ENCODE assay signal across 1 cellular context in the genomic region with DNA sequence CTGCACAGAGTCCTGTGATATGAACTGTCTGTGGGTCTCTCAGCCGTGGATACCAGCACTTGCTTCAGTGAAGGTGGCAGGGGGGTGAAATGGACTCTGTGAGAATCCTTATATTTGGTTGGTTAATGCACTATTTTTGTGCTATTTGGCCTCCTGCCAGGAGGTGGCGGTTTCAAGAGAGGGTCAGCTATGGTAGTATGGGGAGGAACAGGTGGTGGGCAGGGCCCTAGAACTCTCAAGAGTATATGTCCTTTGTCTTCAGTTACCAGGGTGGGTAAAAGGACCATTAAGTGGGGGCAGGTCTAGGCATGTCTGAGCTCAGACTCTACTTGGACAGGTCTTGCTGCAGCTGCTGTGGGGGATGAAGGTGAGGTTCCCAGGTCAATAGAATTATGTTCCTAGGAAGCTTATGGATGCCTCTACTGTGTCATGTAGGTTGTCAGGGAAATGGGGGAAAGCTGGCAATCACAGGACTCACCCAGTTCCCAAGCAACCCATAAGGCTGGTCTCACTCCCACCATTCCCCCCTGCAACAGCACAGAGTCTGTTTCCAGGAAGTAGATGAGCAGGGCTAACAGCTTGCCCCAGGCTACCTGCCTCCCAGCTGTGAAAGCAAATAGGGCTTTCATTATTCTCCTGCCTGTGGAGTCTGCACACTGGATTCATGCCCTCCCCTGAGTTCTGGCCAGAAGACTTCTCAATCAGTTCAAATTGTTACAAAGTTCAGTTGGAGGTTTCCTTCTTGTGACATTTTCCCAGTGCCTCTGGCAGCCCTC.
TF ChIP-seq lines count a peak whose summit lies in the region.

No MANE protein-coding gene starts in this region.

TF ChIP-seq in GM23338, 12 proteins besides CTCF, POLR2A, EP300 and RAD21 (continued from another document):
- TF ChIP-seq, protein P1, sequence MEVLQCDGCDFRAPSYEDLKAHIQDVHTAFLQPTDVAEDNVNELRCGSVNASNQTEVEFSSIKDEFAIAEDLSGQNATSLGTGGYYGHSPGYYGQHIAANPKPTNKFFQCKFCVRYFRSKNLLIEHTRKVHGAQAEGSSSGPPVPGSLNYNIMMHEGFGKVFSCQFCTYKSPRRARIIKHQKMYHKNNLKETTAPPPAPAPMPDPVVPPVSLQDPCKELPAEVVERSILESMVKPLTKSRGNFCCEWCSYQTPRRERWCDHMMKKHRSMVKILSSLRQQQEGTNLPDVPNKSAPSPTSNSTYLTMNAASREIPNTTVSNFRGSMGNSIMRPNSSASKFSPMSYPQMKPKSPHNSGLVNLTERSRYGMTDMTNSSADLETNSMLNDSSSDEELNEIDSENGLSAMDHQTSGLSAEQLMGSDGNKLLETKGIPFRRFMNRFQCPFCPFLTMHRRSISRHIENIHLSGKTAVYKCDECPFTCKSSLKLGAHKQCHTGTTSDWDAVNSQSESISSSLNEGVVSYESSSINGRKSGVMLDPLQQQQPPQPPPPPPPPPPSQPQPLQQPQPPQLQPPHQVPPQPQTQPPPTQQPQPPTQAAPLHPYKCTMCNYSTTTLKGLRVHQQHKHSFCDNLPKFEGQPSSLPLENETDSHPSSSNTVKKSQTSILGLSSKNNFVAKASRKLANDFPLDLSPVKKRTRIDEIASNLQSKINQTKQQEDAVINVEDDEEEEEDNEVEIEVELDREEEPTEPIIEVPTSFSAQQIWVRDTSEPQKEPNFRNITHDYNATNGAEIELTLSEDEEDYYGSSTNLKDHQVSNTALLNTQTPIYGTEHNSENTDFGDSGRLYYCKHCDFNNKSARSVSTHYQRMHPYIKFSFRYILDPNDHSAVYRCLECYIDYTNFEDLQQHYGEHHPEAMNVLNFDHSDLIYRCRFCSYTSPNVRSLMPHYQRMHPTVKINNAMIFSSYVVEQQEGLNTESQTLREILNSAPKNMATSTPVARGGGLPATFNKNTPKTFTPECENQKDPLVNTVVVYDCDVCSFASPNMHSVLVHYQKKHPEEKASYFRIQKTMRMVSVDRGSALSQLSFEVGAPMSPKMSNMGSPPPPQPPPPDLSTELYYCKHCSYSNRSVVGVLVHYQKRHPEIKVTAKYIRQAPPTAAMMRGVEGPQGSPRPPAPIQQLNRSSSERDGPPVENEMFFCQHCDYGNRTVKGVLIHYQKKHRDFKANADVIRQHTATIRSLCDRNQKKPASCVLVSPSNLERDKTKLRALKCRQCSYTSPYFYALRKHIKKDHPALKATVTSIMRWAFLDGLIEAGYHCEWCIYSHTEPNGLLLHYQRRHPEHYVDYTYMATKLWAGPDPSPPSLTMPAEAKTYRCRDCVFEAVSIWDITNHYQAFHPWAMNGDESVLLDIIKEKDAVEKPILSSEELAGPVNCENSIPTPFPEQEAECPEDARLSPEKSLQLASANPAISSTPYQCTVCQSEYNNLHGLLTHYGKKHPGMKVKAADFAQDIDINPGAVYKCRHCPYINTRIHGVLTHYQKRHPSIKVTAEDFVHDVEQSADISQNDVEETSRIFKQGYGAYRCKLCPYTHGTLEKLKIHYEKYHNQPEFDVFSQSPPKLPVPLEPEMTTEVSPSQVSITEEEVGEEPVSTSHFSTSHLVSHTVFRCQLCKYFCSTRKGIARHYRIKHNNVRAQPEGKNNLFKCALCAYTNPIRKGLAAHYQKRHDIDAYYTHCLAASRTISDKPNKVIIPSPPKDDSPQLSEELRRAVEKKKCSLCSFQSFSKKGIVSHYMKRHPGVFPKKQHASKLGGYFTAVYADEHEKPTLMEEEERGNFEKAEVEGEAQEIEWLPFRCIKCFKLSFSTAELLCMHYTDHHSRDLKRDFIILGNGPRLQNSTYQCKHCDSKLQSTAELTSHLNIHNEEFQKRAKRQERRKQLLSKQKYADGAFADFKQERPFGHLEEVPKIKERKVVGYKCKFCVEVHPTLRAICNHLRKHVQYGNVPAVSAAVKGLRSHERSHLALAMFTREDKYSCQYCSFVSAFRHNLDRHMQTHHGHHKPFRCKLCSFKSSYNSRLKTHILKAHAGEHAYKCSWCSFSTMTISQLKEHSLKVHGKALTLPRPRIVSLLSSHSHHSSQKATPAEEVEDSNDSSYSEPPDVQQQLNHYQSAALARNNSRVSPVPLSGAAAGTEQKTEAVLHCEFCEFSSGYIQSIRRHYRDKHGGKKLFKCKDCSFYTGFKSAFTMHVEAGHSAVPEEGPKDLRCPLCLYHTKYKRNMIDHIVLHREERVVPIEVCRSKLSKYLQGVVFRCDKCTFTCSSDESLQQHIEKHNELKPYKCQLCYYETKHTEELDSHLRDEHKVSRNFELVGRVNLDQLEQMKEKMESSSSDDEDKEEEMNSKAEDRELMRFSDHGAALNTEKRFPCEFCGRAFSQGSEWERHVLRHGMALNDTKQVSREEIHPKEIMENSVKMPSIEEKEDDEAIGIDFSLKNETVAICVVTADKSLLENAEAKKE (CRISPR knock-in tag; IDR thresholded peaks at IDR 0.05): no peak
- no peak for TF ChIP-seq REST (IDR thresholded peaks at IDR 0.05; ENCODE audit: unreplicated experiment)
